In genomic region chr1:225763815-225764548, GRCh38 we compare ENCODE assay signal across 9 cellular contexts. TPM values are rescaled to one million over a fixed set of nuclear protein-coding genes. Genes with fewer than 3 reads are reported as not detected.
A peak's percentile ranks its signal among the peaks of the same experiment; 100 is the strongest.
DNase-seq lines count a peak whose midpoint lies in the region; ATAC-seq and TF ChIP-seq lines count a peak whose summit lies in the region.
"Had no signal": no experiment of that assay in that cellular context is flagged by ENCODE, and none has a peak within 500 bp of the region (broad histone marks: within the 10 kb centered on the region; RNA-seq: fewer than 3 reads in every experiment).

No MANE protein-coding gene starts in this region.

- intact Hi-C loops in ascending aorta (cut with DNase I) (loop anchor here (2.0 kb wide), 2 partner anchors 17 to 27 kb away; no protein-coding TSS in a partner anchor), testis (cut with DNase I; ENCODE audit: low total_unique reads) (no loop called here)

- H2AFZ ChIP-seq in KMS-11 (ENCODE audit: low read depth), result peak overlapping the region; percentile 6; the same call in 1 of the 2 replicates

- no peaks in the 10 kb centered on the region for H3K36me3 ChIP-seq in KMS-11 (ENCODE audit: insufficient read depth)
- H3K36me3 ChIP-seq in ascending aorta, result no peaks in the 10 kb centered on the region
- no peaks in the 10 kb centered on the region for H3K36me3 ChIP-seq in testis (ENCODE audit: low read depth, missing control alignments)
- H3K36me3 ChIP-seq in H7 (replicated peaks; ENCODE audit: control insufficient read depth, insufficient read depth, low read length), result no peaks in the 10 kb centered on the region

- 22 to 39% methylated on average over 7 of the region's 7 CpGs for WGBS in testis, 2 donors

- H3K27ac ChIP-seq in KMS-11 (no peak overlapping the region), ascending aorta (peak overlapping the region; percentile 72 to 74), testis (peak overlapping the region; percentile 14 to 44)

- DNase-seq in ascending aorta (ENCODE audit: low spot score in 2 of 2) (peak in 1 of 2 donors; percentile 78), left lobe of liver (ENCODE audit: low spot score) (peak; percentile 41), testis (no peak), NCI-H128 (lab: John Stamatoyannopoulos, UW; ENCODE audit: unreplicated experiment) (no peak), H7 (no peak), NCI-H748 (lab: John Stamatoyannopoulos, UW; ENCODE audit: unreplicated experiment) (no peak)
- DNase-seq: T-helper 9 cell had no signal

- H3K9me3 ChIP-seq in ascending aorta, result no peaks in the 10 kb centered on the region
- H3K9me3 ChIP-seq in testis, result no peaks in the 10 kb centered on the region

- no peak for TF ChIP-seq POLR2A in testis (IDR thresholded peaks at IDR 0.05)

- H3K4me1 ChIP-seq in KMS-11 (ENCODE audit: low read depth, poor library complexity, severe bottlenecking) (peaks cover 39% of the 10 kb centered on the region), ascending aorta (peaks cover 15 to 42% of the 10 kb centered on the region in 2 donors), testis (peaks cover 49% of the 10 kb centered on the region)

- H3K4me2 ChIP-seq in KMS-11, result no peak overlapping the region

- no peak overlapping the region for H3K9ac ChIP-seq in KMS-11

- H4K20me1 ChIP-seq in KMS-11 (ENCODE audit: insufficient read depth), result no peaks in the 10 kb centered on the region

- no peaks in the 10 kb centered on the region for H3K79me2 ChIP-seq in KMS-11 (ENCODE audit: insufficient read depth, low read depth)

- no peak for TF ChIP-seq CTCF in KMS-11 (conservative IDR thresholded peaks at IDR 0.05; ENCODE audit: low read depth, low read length)
- no peak for TF ChIP-seq CTCF in ascending aorta (IDR thresholded peaks at IDR 0.05)
- no peak for TF ChIP-seq CTCF in testis (IDR thresholded peaks at IDR 0.05)

- peak; percentile 44 for ATAC-seq in left lobe of liver
- no peak for ATAC-seq in HG02763 (IDR thresholded peaks at IDR 0.05; ENCODE audit: unreplicated experiment)

- no peak overlapping the region for H3K4me3 ChIP-seq in KMS-11 (IDR thresholded peaks at IDR 0.05; ENCODE audit: insufficient read depth, low read depth, low read length)
- peak overlapping the region in 1 of 2 donors; percentile 25 for H3K4me3 ChIP-seq in ascending aorta
- no peak overlapping the region for H3K4me3 ChIP-seq in testis
- H3K4me3 ChIP-seq in H7 (ENCODE audit: insufficient read depth, low read depth, low read length), result no peak overlapping the region

- H3K27me3 ChIP-seq in KMS-11 (ENCODE audit: insufficient read depth, low read depth) (no peaks in the 10 kb centered on the region), ascending aorta (no peaks in the 10 kb centered on the region), testis (no peaks in the 10 kb centered on the region), H7 (ENCODE audit: control insufficient read depth, insufficient read depth, low read length) (no peaks in the 10 kb centered on the region)

RNA-seq across cellular contexts. Expression of gene SRP9, which starts 13.6 kb away (rescaled TPM):
- total RNA-seq in ascending aorta, result 49.4 TPM
- 136 TPM for total RNA-seq in left lobe of liver
- 100 to 1,000 TPM; 134 to 159 TPM for total RNA-seq in testis
- 249 TPM for polyA plus RNA-seq in testis (ENCODE audit: insufficient read depth, low read depth, low replicate concordance)
- 647 and 743 TPM in 2 replicates for total RNA-seq in H7 (2014; rRNA removed; shearing (Covaris generic))

RNA-seq across cellular contexts. Expression of gene EPHX1, which starts 45.9 kb away (rescaled TPM):
- 127 TPM for total RNA-seq in ascending aorta
- total RNA-seq in left lobe of liver, result 1,368 TPM
- 100 to 1,000 TPM; 145 to 173 TPM for total RNA-seq in testis
- polyA plus RNA-seq in testis (ENCODE audit: insufficient read depth, low read depth, low replicate concordance), result 161 TPM
- 41.6 and 52.1 TPM in 2 replicates for total RNA-seq in H7 (2014; rRNA removed; shearing (Covaris generic))
